Comparison of ENCODE assay signal across 1 cellular context in genomic region chr6:30750379-30750668, GRCh38.
TF ChIP-seq lines count a peak whose summit lies in the region.

No MANE protein-coding gene starts in this region.

TF ChIP-seq in HepG2, 621 proteins besides CTCF, POLR2A, EP300 and RAD21:
- TF ChIP-seq BATF2 (CRISPR knock-in tag; IDR thresholded peaks at IDR 0.05) (no peak), TP53 (CRISPR knock-in tag; conservative IDR thresholded peaks at IDR 0.05) (no peak), ZNF800 (CRISPR knock-in tag; IDR thresholded peaks at IDR 0.05) (peak; percentile 14; the same call in 1 of the 2 replicates), ZFP90 (CRISPR knock-in tag; IDR thresholded peaks at IDR 0.05; ENCODE audit: borderline replicate concordance) (0 out of 2 replicates have a peak, but pooled peaks have one; percentile 6), ZNF577 (CRISPR knock-in tag; IDR thresholded peaks at IDR 0.05; ENCODE audit: borderline replicate concordance, low read depth) (no peak), ETS1 (CRISPR knock-in tag; IDR thresholded peaks at IDR 0.05) (no peak), TBL1XR1 (IDR thresholded peaks at IDR 0.05; ENCODE audit: borderline replicate concordance, low read length, partially characterized antibody) (no peak), SMAD1 (CRISPR knock-in tag; IDR thresholded peaks at IDR 0.05; ENCODE audit: borderline replicate concordance, low read depth) (no peak), MAFF (IDR thresholded peaks at IDR 0.05; ENCODE audit: low read depth, low read length) (no peak), HOXA5 (CRISPR knock-in tag; IDR thresholded peaks at IDR 0.05) (0 out of 2 replicates have a peak, but pooled peaks have one; percentile 12), KDM2A (CRISPR knock-in tag; IDR thresholded peaks at IDR 0.05; ENCODE audit: borderline replicate concordance, low read depth) (no peak), NR0B2 (CRISPR knock-in tag; IDR thresholded peaks at IDR 0.05) (no peak), ZNF776 (CRISPR knock-in tag; IDR thresholded peaks at IDR 0.05) (no peak), ATF5 (CRISPR knock-in tag; IDR thresholded peaks at IDR 0.05; ENCODE audit: low read depth) (no peak)
TF ChIP-seq in HepG2: peak in this region for 3.
